In genomic region chr12:25438638-25439037, GRCh38 we compare ENCODE assay signal across 21 cellular contexts.
DNase-seq lines count a peak whose midpoint lies in the region; ATAC-seq and TF ChIP-seq lines count a peak whose summit lies in the region.
"Had no signal": no experiment of that assay in that cellular context is flagged by ENCODE, and none has a peak within 500 bp of the region (broad histone marks: within the 10 kb centered on the region; RNA-seq: fewer than 3 reads in every experiment).

No MANE protein-coding gene starts in this region.

- no peak overlapping the region for H3K14ac ChIP-seq in IMR-90 (replicated peaks; ENCODE audit: low read depth, low read length)

- H3K9ac ChIP-seq in IMR-90 (ENCODE audit: low read depth, low read length) = no peak overlapping the region
- H3K9ac ChIP-seq: parathyroid adenoma had no signal

- no peak overlapping the region for H3K4me3 ChIP-seq in IMR-90 (ENCODE audit: insufficient read depth, low read depth, low read length)
- no peak overlapping the region for H3K4me3 ChIP-seq in epithelial cell of proximal tubule (ENCODE audit: low read depth, low read length)
- H3K4me3 ChIP-seq in CD8-positive, alpha-beta memory T cell (ENCODE audit: low read length) = no peak overlapping the region
- H3K4me3 ChIP-seq: thoracic aorta had no signal

- intact Hi-C loops in IMR-90 (cut with micrococcal nuclease) = loop anchor here (5.0 kb wide), 3 partner anchors 119 to 654 kb away; no protein-coding TSS in a partner anchor

- H3K4ac ChIP-seq in IMR-90 (ENCODE audit: low read depth, low read length) = no peak overlapping the region

- no CpG with 5 or more reads among the region's 1 CpG for WGBS in IMR-90 (ENCODE audit: extremely low coverage in 2 of 2, insufficient read length in 1 of 2), 2 experiments

- no peak overlapping the region for H4K91ac ChIP-seq in IMR-90 (ENCODE audit: insufficient read depth, low read depth, low read length)

- H3K4me3 Mint-ChIP-seq in CD8-positive, alpha-beta memory T cell = no peak overlapping the region
- H3K4me3 Mint-ChIP-seq in glutamatergic neuron (ENCODE audit: unreplicated experiment) = no peak overlapping the region
- H3K4me3 Mint-ChIP-seq: activated CD8-positive, alpha-beta memory T cell treated with anti-CD3 and anti-CD28 coated beads, Interleukin-2, amount 10 ng/mL, durations not matched to agents 7 days and 5 days; CD4-positive, alpha-beta T cell; mesothelial cell of epicardium; natural killer cell; stimulated activated memory B cell treated with anti-CD40 and anti-IgM and Interleukin-4, amounts not matched to agents 10 μg/mL and 1 μg/mL and 100 μg/mL, for 72 hours had no signal

- peaks cover 11% of the 10 kb centered on the region for H3K4me1 ChIP-seq in IMR-90 (ENCODE audit: control insufficient read depth, insufficient read depth, low read length)
- no peaks in the 10 kb centered on the region for H3K4me1 ChIP-seq in CD8-positive, alpha-beta memory T cell (ENCODE audit: insufficient read depth, low read length)
- H3K4me1 ChIP-seq: parathyroid adenoma had no signal

- peak; percentile 53; the same call in 1 of the 2 replicates for ATAC-seq in IMR-90 (ENCODE audit: low read depth)
- ATAC-seq: activated CD8-positive, alpha-beta memory T cell treated with anti-CD3 and anti-CD28 coated beads, Interleukin-2, amount 10 ng/mL, durations not matched to agents 7 days and 5 days; activated naive CD4-positive, alpha-beta T cell treated with anti-CD3 and anti-CD28 coated beads, Interleukin-2, amount 50 U/mL, for 72 hours; natural killer cell; sciatic nerve; stimulated activated memory B cell treated with anti-CD40 and anti-IgM and Interleukin-4, amounts not matched to agents 10 μg/mL and 1 μg/mL and 100 μg/mL, for 72 hours had no signal

- no peak overlapping the region for H3K56ac ChIP-seq in IMR-90 (ENCODE audit: extremely low read depth, insufficient read depth, low read length)

- no TSS peak for BruUV-seq in IMR-90 (replicated peaks; lab: Mats Ljungman, UMichigan)

- H3K36me3 Mint-ChIP-seq in CD8-positive, alpha-beta memory T cell = peaks cover 0 to 2% (median 0%) of the 10 kb centered on the region in 3 donors
- no peaks in the 10 kb centered on the region for H3K36me3 Mint-ChIP-seq in glutamatergic neuron (ENCODE audit: unreplicated experiment)
- H3K36me3 Mint-ChIP-seq: activated CD8-positive, alpha-beta memory T cell treated with anti-CD3 and anti-CD28 coated beads, Interleukin-2, amount 10 ng/mL, durations not matched to agents 7 days and 5 days; activated naive CD4-positive, alpha-beta T cell treated with anti-CD3 and anti-CD28 coated beads, Interleukin-2, amount 50 U/mL, for 72 hours; mesothelial cell of epicardium; natural killer cell; stimulated activated memory B cell treated with anti-CD40 and anti-IgM and Interleukin-4, amounts not matched to agents 10 μg/mL and 1 μg/mL and 100 μg/mL, for 72 hours had no signal

- no peak overlapping the region for H3K23ac ChIP-seq in IMR-90 (ENCODE audit: low read depth, low read length)

- H3K9me1 ChIP-seq in IMR-90 (ENCODE audit: insufficient read depth, low read length) = no peaks in the 10 kb centered on the region; the same call in 1 of the 2 replicates

- no peak overlapping the region for H2AK5ac ChIP-seq in IMR-90 (ENCODE audit: low read depth, low read length)

- no peaks in the 10 kb centered on the region for H4K20me1 ChIP-seq in IMR-90 (ENCODE audit: insufficient read depth, low read length)

- no peak overlapping the region for H2BK15ac ChIP-seq in IMR-90 (ENCODE audit: low read depth, low read length)

- no peak overlapping the region for H3K4me2 ChIP-seq in IMR-90 (ENCODE audit: low read depth, low read length)

- no peaks in the 10 kb centered on the region for H3K27me3 ChIP-seq in IMR-90 (ENCODE audit: control insufficient read depth, insufficient read depth, low read length)
- no peaks in the 10 kb centered on the region for H3K27me3 ChIP-seq in CD8-positive, alpha-beta memory T cell (ENCODE audit: insufficient read depth, low read length, poor library complexity, severe bottlenecking)

- H3K27ac ChIP-seq in IMR-90 (ENCODE audit: insufficient read depth, low read length) = no peak overlapping the region
- no peak overlapping the region for H3K27ac ChIP-seq in CD8-positive, alpha-beta memory T cell (ENCODE audit: low read depth, low read length)
- H3K27ac ChIP-seq: parathyroid adenoma, thoracic aorta had no signal

- H3K27ac Mint-ChIP-seq in CD8-positive, alpha-beta memory T cell = no peak overlapping the region
- no peak overlapping the region for H3K27ac Mint-ChIP-seq in glutamatergic neuron (ENCODE audit: unreplicated experiment)
- H3K27ac Mint-ChIP-seq: activated CD8-positive, alpha-beta memory T cell treated with anti-CD3 and anti-CD28 coated beads, Interleukin-2, amount 10 ng/mL, durations not matched to agents 7 days and 5 days; activated naive CD4-positive, alpha-beta T cell treated with anti-CD3 and anti-CD28 coated beads, Interleukin-2, amount 50 U/mL, for 72 hours; CD4-positive, alpha-beta T cell; mesothelial cell of epicardium; natural killer cell; stimulated activated memory B cell treated with anti-CD40 and anti-IgM and Interleukin-4, amounts not matched to agents 10 μg/mL and 1 μg/mL and 100 μg/mL, for 72 hours had no signal

- no peak overlapping the region for H2BK120ac ChIP-seq in IMR-90 (ENCODE audit: low read depth, low read length)

- H3K36me3 ChIP-seq in IMR-90 (ENCODE audit: control insufficient read depth, insufficient read depth, low read length) = no peaks in the 10 kb centered on the region
- H3K36me3 ChIP-seq in CD8-positive, alpha-beta memory T cell (ENCODE audit: insufficient read depth, low read length) = no peaks in the 10 kb centered on the region
- H3K36me3 ChIP-seq: thoracic aorta had no signal

- no peaks in the 10 kb centered on the region for H3K9me3 ChIP-seq in IMR-90 (ENCODE audit: control insufficient read depth, insufficient read depth, low read length)
- H3K9me3 ChIP-seq in CD8-positive, alpha-beta memory T cell (ENCODE audit: low read length) = no peaks in the 10 kb centered on the region
- H3K9me3 ChIP-seq: thoracic aorta had no signal

- no peaks in the 10 kb centered on the region for H3K9me3 Mint-ChIP-seq in CD8-positive, alpha-beta memory T cell
- H3K9me3 Mint-ChIP-seq in glutamatergic neuron (ENCODE audit: unreplicated experiment) = peaks cover 2% of the 10 kb centered on the region
- H3K9me3 Mint-ChIP-seq: activated naive CD4-positive, alpha-beta T cell treated with anti-CD3 and anti-CD28 coated beads, Interleukin-2, amount 50 U/mL, for 72 hours; CD4-positive, alpha-beta T cell; natural killer cell; stimulated activated memory B cell treated with anti-CD40 and anti-IgM and Interleukin-4, amounts not matched to agents 10 μg/mL and 1 μg/mL and 100 μg/mL, for 72 hours had no signal

- no peak for TF ChIP-seq CTCF in IMR-90 (conservative IDR thresholded peaks at IDR 0.05; ENCODE audit: low read depth, low read length)
- TF ChIP-seq CTCF in epithelial cell of proximal tubule (conservative IDR thresholded peaks at IDR 0.05; ENCODE audit: low read depth, low read length) = no peak
- TF ChIP-seq CTCF in glutamatergic neuron (IDR thresholded peaks at IDR 0.05; ENCODE audit: partially characterized antibody, unreplicated experiment) = no peak

- peak; percentile 67 for DNase-seq in EH (ENCODE audit: low read depth)
- peak; percentile 63 for DNase-seq in IMR-90
- DNase-seq in epithelial cell of proximal tubule (ENCODE audit: low read depth) = peak; percentile 40
- peak; percentile 48 for DNase-seq in kidney tubule cell (ENCODE audit: low spot score)
- no peak for DNase-seq in NCI-H226
- DNase-seq in stimulated activated naive CD4-positive, alpha-beta T cell (lab: John Stamatoyannopoulos, UW) = no peak
- no peak for DNase-seq in CD8-positive, alpha-beta memory T cell
- DNase-seq in glutamatergic neuron = no peak
- DNase-seq: activated CD8-positive, alpha-beta memory T cell treated with anti-CD3 and anti-CD28 coated beads, Interleukin-2, amount 10 ng/mL, durations not matched to agents 7 days and 5 days; CD4-positive, alpha-beta T cell; cortex of kidney; H7; natural killer cell; NCI-H1417; NCI-H526 treated with DMSO at 0.1 percent for 48 hours had no signal

- H2AFZ ChIP-seq in IMR-90 (replicated peaks; ENCODE audit: low read length, poor library complexity) = no peak overlapping the region
- H2AFZ ChIP-seq: parathyroid adenoma had no signal

- H4K8ac ChIP-seq in IMR-90 (ENCODE audit: low read depth in 2 of 2, low read length in 2 of 2) = no peak overlapping the region

- no peak overlapping the region for H3K18ac ChIP-seq in IMR-90 (ENCODE audit: low read depth, low read length)

- TF ChIP-seq RAD21 in IMR-90 (IDR thresholded peaks at IDR 0.05; ENCODE audit: low read length) = no peak

- CTCF ChIA-PET in IMR-90 (lab: Yijun Ruan, JAX) = no interaction called here
- CTCF ChIA-PET in CD8-positive, alpha-beta memory T cell (lab: Charles Lee) = no interaction called here

- in situ Hi-C loops in IMR-90 (cut with MboI; ENCODE audit: low sequenced_read_pairs) = loop anchor here (5.0 kb wide), 1 partner anchor 589 kb away; no protein-coding TSS in a partner anchor

- H3K4me1 Mint-ChIP-seq in CD8-positive, alpha-beta memory T cell = peaks cover 4 to 12% (median 8%) of the 10 kb centered on the region in 3 donors
- H3K4me1 Mint-ChIP-seq in glutamatergic neuron (ENCODE audit: low read depth, unreplicated experiment) = peaks cover 15% of the 10 kb centered on the region

- POLR2A ChIA-PET in IMR-90 (lab: Charles Lee; ENCODE audit: unreplicated experiment) = no interaction called here
- POLR2A ChIA-PET in CD8-positive, alpha-beta memory T cell (lab: Charles Lee) = no interaction called here

- no peak for TF ChIP-seq POLR2A in IMR-90 (IDR thresholded peaks at IDR 0.05; ENCODE audit: low read depth, low read length)

- no peak overlapping the region for H4K5ac ChIP-seq in IMR-90 (ENCODE audit: low read depth, low read length)

- H3K79me1 ChIP-seq in IMR-90 (ENCODE audit: low read depth in 1 of 2, low read length in 2 of 2) = no peaks in the 10 kb centered on the region

- H2AK9ac ChIP-seq in IMR-90 (replicated peaks; ENCODE audit: low read depth, low read length, poor library complexity) = peak overlapping the region; percentile 33

- H3K27me3 Mint-ChIP-seq in CD8-positive, alpha-beta memory T cell = peaks cover 0 to 1% of the 10 kb centered on the region in 2 donors
- H3K27me3 Mint-ChIP-seq in glutamatergic neuron (ENCODE audit: unreplicated experiment) = no peaks in the 10 kb centered on the region
- H3K27me3 Mint-ChIP-seq: CD4-positive, alpha-beta T cell had no signal

- H2BK20ac ChIP-seq in IMR-90 (ENCODE audit: low read depth, low read length) = no peak overlapping the region

- dilution Hi-C loops in IMR-90 (cut with HindIII; ENCODE audit: low sequenced_read_pairs, unreplicated experiment) = no loop called here

- no peak overlapping the region for H2BK5ac ChIP-seq in IMR-90 (ENCODE audit: low read depth, low read length, poor library complexity, severe bottlenecking)

TF ChIP-seq in IMR-90, 13 proteins besides CTCF, POLR2A, EP300 and RAD21 (continues in another document):
- no peak for TF ChIP-seq RCOR1 (IDR thresholded peaks at IDR 0.05; ENCODE audit: insufficient replicate concordance, low read length)

Comparison
In these comparisons a context has a peak if more than half of its experiments do, and no peak if none do; other contexts are left out.
1. DNase-seq: peak in EH (single experiment), IMR-90 (single experiment), epithelial cell of proximal tubule (single experiment) and kidney tubule cell (single experiment); none in NCI-H226 (single experiment), stimulated activated naive CD4-positive, alpha-beta T cell (0 of 6), CD8-positive, alpha-beta memory T cell (0 of 5) and glutamatergic neuron (single experiment).